ENCODE assay signal across 10 cellular contexts in the genomic region with DNA sequence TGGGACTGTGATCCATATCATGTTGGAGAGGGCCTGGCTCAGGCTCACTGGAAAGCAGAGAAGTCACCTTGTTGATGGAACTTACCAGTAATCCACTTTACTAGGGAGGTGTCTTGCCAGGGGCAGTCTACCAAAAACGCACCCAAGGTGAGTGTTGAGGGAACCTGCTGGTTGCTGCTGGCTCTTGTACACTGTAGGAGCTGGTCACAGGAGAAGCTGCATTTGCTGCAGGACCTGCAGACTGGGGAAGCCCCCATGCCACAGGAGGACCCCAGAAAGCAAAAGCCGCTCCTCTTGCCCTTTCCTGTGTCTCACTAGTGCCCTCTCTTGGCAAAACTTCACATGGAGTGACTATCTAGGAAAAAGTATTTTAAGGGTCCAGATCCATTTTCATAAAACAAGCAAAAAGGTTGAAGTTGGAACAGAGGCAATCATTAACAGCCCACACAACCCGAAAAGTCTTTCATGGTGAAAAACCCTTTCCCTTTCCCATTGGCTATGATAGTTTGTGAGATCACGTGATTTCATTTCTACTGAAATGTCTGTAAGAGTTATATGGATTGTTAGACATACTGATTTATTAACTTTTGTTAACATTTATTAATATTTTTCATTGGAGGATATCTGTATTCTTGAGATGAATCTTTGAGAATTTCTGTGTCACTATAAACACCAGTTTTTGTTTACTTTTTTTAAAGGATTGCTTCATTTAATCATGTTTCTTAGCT. TPM values are rescaled to one million over a fixed set of nuclear protein-coding genes. Genes with fewer than 3 reads are reported as not detected.
DNase-seq lines count a peak whose midpoint lies in the region; ATAC-seq, FAIRE-seq and TF ChIP-seq lines count a peak whose summit lies in the region.
"Had no signal": no experiment of that assay in that cellular context is flagged by ENCODE, and none has a peak within 500 bp of the region (broad histone marks: within the 10 kb centered on the region; RNA-seq: fewer than 3 reads in every experiment).

No MANE protein-coding gene starts in this region.

- peak overlapping the region; percentile 33; the same call in 1 of the 2 replicates for H2BK120ac ChIP-seq in IMR-90 (ENCODE audit: low read depth, low read length)

- H3K4me2 ChIP-seq in IMR-90 (ENCODE audit: low read depth, low read length) (no peak overlapping the region), astrocyte (ENCODE audit: low read length) (no peak overlapping the region), keratinocyte (ENCODE audit: control insufficient read depth, extremely low read depth, insufficient read depth, low read depth, low read length) (peak overlapping the region; percentile 25)

- no peaks in the 10 kb centered on the region for H3K36me3 Mint-ChIP-seq in astrocyte (ENCODE audit: low read depth, unreplicated experiment)

- no peak overlapping the region for H3K27ac Mint-ChIP-seq in astrocyte (ENCODE audit: unreplicated experiment)
- H3K27ac Mint-ChIP-seq: activated B cell treated with CpG ODN at 0.5 μM for 24 hours had no signal

- WGBS in IMR-90 (ENCODE audit: extremely low coverage in 2 of 2, insufficient read length in 1 of 2), 2 experiments: no CpG with 5 or more reads among the region's 4 CpGs

- H3K79me2 ChIP-seq in astrocyte (ENCODE audit: insufficient read depth, low read length): peaks cover 93% of the 10 kb centered on the region
- H3K79me2 ChIP-seq in keratinocyte (ENCODE audit: control insufficient read depth, insufficient read depth, low read length): peaks cover 8% of the 10 kb centered on the region

- no peak overlapping the region for H2BK5ac ChIP-seq in IMR-90 (ENCODE audit: low read depth, low read length, poor library complexity, severe bottlenecking)

- H2BK15ac ChIP-seq in IMR-90 (ENCODE audit: low read depth, low read length): peak overlapping the region; percentile 1; the same call in 1 of the 3 replicates

- no peak overlapping the region for H3K4me3 ChIP-seq in IMR-90 (ENCODE audit: insufficient read depth, low read depth, low read length)
- no peak overlapping the region for H3K4me3 ChIP-seq in astrocyte (ENCODE audit: insufficient read depth, low read depth, low read length)
- H3K4me3 ChIP-seq in keratinocyte (ENCODE audit: control insufficient read depth in 2 of 3, extremely low read depth in 1 of 3, insufficient read depth in 2 of 3, low read depth in 1 of 3, low read length in 3 of 3): no peak overlapping the region
- H3K4me3 ChIP-seq: skin epidermis had no signal

- H3K4me1 ChIP-seq in IMR-90 (ENCODE audit: control insufficient read depth, insufficient read depth, low read length): peaks cover 9% of the 10 kb centered on the region
- peaks cover 10% of the 10 kb centered on the region for H3K4me1 ChIP-seq in astrocyte (ENCODE audit: insufficient read depth, low read length)
- H3K4me1 ChIP-seq in keratinocyte (ENCODE audit: control insufficient read depth, extremely low read depth, insufficient read depth, low read length): no peaks in the 10 kb centered on the region

- in situ Hi-C loops in IMR-90 (cut with MboI; ENCODE audit: low sequenced_read_pairs): no loop called here

- no peak overlapping the region for H3K18ac ChIP-seq in IMR-90 (ENCODE audit: low read depth, low read length)

- peaks cover 14% of the 10 kb centered on the region for H3K9me1 ChIP-seq in IMR-90 (ENCODE audit: insufficient read depth, low read length)
- H3K9me1 ChIP-seq in keratinocyte (ENCODE audit: control insufficient read depth, extremely low read depth, insufficient read depth, low read length): no peaks in the 10 kb centered on the region

- no peak overlapping the region for H4K91ac ChIP-seq in IMR-90 (ENCODE audit: insufficient read depth, low read depth, low read length)

- H3K4ac ChIP-seq in IMR-90 (ENCODE audit: low read depth, low read length): 0 out of 2 replicates have a peak overlapping the region, but pooled peaks have one; percentile 3

- no peak overlapping the region for H3K4me3 Mint-ChIP-seq in astrocyte (ENCODE audit: unreplicated experiment)
- H3K4me3 Mint-ChIP-seq: activated B cell treated with CpG ODN at 0.5 μM for 24 hours had no signal

- TF ChIP-seq CTCF in IMR-90 (conservative IDR thresholded peaks at IDR 0.05; ENCODE audit: low read depth, low read length): peak; percentile 58
- TF ChIP-seq CTCF in astrocyte (IDR thresholded peaks at IDR 0.05; ENCODE audit: insufficient read depth, low read depth, low read length): peak; percentile 50
- TF ChIP-seq CTCF in keratinocyte (optimal IDR thresholded peaks at IDR 0.05 in 1 of 3, IDR thresholded peaks at IDR 0.05 in 1 of 3, conservative IDR thresholded peaks at IDR 0.05 in 1 of 3; ENCODE audit: extremely low read depth in 1 of 3, insufficient read depth in 2 of 3, low read length in 3 of 3): peak; percentile 55 to 75 (median 75)

- no peak; the same call in 1 of the 2 replicates for ATAC-seq in IMR-90 (ENCODE audit: low read depth)
- ATAC-seq in HG03039 (IDR thresholded peaks at IDR 0.05; ENCODE audit: unreplicated experiment): no peak
- no peak for ATAC-seq in HG02763 (IDR thresholded peaks at IDR 0.05; ENCODE audit: unreplicated experiment)
- ATAC-seq in GM18907 (IDR thresholded peaks at IDR 0.05; ENCODE audit: unreplicated experiment): no peak

- FAIRE-seq in astrocyte (lab: Jason Lieb, UNC) (no peak), keratinocyte (lab: Jason Lieb, UNC) (peak; percentile 48)

- no peak overlapping the region for H3K23ac ChIP-seq in IMR-90 (ENCODE audit: low read depth, low read length)

- H2AFZ ChIP-seq in IMR-90 (replicated peaks; ENCODE audit: low read length, poor library complexity) (no peak overlapping the region), astrocyte (ENCODE audit: low read depth, low read length) (no peak overlapping the region), keratinocyte (ENCODE audit: control insufficient read depth, low read length) (no peak overlapping the region)

- H3K27me3 Mint-ChIP-seq in astrocyte (ENCODE audit: low read depth, unreplicated experiment): no peaks in the 10 kb centered on the region

- peak; percentile 53 for TF ChIP-seq RAD21 in IMR-90 (IDR thresholded peaks at IDR 0.05; ENCODE audit: low read length)

- H3K36me3 ChIP-seq in IMR-90 (ENCODE audit: control insufficient read depth, insufficient read depth, low read length): no peaks in the 10 kb centered on the region
- H3K36me3 ChIP-seq in astrocyte (ENCODE audit: insufficient read depth, low read length): no peaks in the 10 kb centered on the region
- no peaks in the 10 kb centered on the region for H3K36me3 ChIP-seq in keratinocyte (ENCODE audit: control insufficient read depth in 2 of 2, extremely low read depth in 1 of 2, insufficient read depth in 2 of 2, low read length in 2 of 2)

- BruUV-seq in IMR-90 (replicated peaks; lab: Mats Ljungman, UMichigan): no TSS peak

- no peaks in the 10 kb centered on the region for H3K9me3 Mint-ChIP-seq in astrocyte (ENCODE audit: unreplicated experiment)
- H3K9me3 Mint-ChIP-seq: activated B cell treated with CpG ODN at 0.5 μM for 24 hours had no signal

- CTCF ChIA-PET in IMR-90 (lab: Yijun Ruan, JAX): interaction anchor here (0.6 to 1.5 kb wide), 4 partner anchors 15 to 583 kb away, joined by 3 to 5 read pairs (median 4); no protein-coding TSS in a partner anchor

- POLR2A ChIA-PET in IMR-90 (lab: Charles Lee; ENCODE audit: unreplicated experiment): no interaction called here

- dilution Hi-C loops in IMR-90 (cut with HindIII; ENCODE audit: low sequenced_read_pairs, unreplicated experiment) (no loop called here), keratinocyte (cut with MboI; ENCODE audit: extremely low pct_ligation_motif_present, low sequenced_read_pairs) (no loop called here)

- H2BK20ac ChIP-seq in IMR-90 (ENCODE audit: low read depth, low read length): no peak overlapping the region

- no peak for TF ChIP-seq POLR2A in IMR-90 (IDR thresholded peaks at IDR 0.05; ENCODE audit: low read depth, low read length)

- no peak overlapping the region for H3K56ac ChIP-seq in IMR-90 (ENCODE audit: extremely low read depth, insufficient read depth, low read length)

- H3K27ac ChIP-seq in IMR-90 (ENCODE audit: insufficient read depth, low read length) (no peak overlapping the region), astrocyte (ENCODE audit: low read depth, low read length) (no peak overlapping the region), keratinocyte (ENCODE audit: control insufficient read depth, insufficient read depth, low read length) (no peak overlapping the region)
- H3K27ac ChIP-seq: skin epidermis had no signal

- H4K8ac ChIP-seq in IMR-90 (ENCODE audit: low read depth in 2 of 2, low read length in 2 of 2): peak overlapping the region in 1 of 2 experiments; percentile 47; a peak in 1 of 4 replicates

- peaks cover 33 to 67% of the 10 kb centered on the region in 2 experiments for H3K79me1 ChIP-seq in IMR-90 (ENCODE audit: low read depth in 1 of 2, low read length in 2 of 2)

- no peak overlapping the region for H4K5ac ChIP-seq in IMR-90 (ENCODE audit: low read depth, low read length)

- no peak overlapping the region for H2AK9ac ChIP-seq in IMR-90 (replicated peaks; ENCODE audit: low read depth, low read length, poor library complexity)

- no peak overlapping the region for H3K9ac ChIP-seq in IMR-90 (ENCODE audit: low read depth, low read length)
- H3K9ac ChIP-seq in astrocyte (ENCODE audit: low read length): no peak overlapping the region
- no peak overlapping the region for H3K9ac ChIP-seq in keratinocyte (ENCODE audit: control insufficient read depth, extremely low read depth, insufficient read depth, low read length)

- peak overlapping the region; percentile 7; the same call in 1 of the 2 replicates for H2AK5ac ChIP-seq in IMR-90 (ENCODE audit: low read depth, low read length)

- no peaks in the 10 kb centered on the region for H3K4me1 Mint-ChIP-seq in astrocyte (ENCODE audit: low read depth, unreplicated experiment)
- H3K4me1 Mint-ChIP-seq: activated B cell treated with CpG ODN at 0.5 μM for 24 hours had no signal

- peaks cover 27% of the 10 kb centered on the region for H4K20me1 ChIP-seq in IMR-90 (ENCODE audit: insufficient read depth, low read length)
- H4K20me1 ChIP-seq in astrocyte (ENCODE audit: insufficient read depth, low read length): peaks cover 37% of the 10 kb centered on the region
- H4K20me1 ChIP-seq in keratinocyte (ENCODE audit: control insufficient read depth, extremely low read depth, insufficient read depth, low read length): no peaks in the 10 kb centered on the region

- H3K27me3 ChIP-seq in IMR-90 (ENCODE audit: control insufficient read depth, insufficient read depth, low read length) (no peaks in the 10 kb centered on the region), astrocyte (ENCODE audit: insufficient read depth, low read length) (no peaks in the 10 kb centered on the region), keratinocyte (ENCODE audit: control insufficient read depth, extremely low read depth, insufficient read depth, low read length) (no peaks in the 10 kb centered on the region)

- DNase-seq in GM03348 (ENCODE audit: low spot score) (peak; percentile 36), IMR-90 (peak; percentile 36), astrocyte (ENCODE audit: low read depth) (no peak), keratinocyte (ENCODE audit: low read depth, low spot score) (no peak), GOT3 (lab: John Stamatoyannopoulos, UW) (no peak)
- DNase-seq: activated B cell treated with CpG ODN at 0.5 μM for 24 hours had no signal

- no peaks in the 10 kb centered on the region for H3K9me3 ChIP-seq in IMR-90 (ENCODE audit: control insufficient read depth, insufficient read depth, low read length)
- no peaks in the 10 kb centered on the region for H3K9me3 ChIP-seq in astrocyte (ENCODE audit: insufficient read depth, low read depth, low read length)
- no peaks in the 10 kb centered on the region for H3K9me3 ChIP-seq in keratinocyte (ENCODE audit: control insufficient read depth, low read depth, low read length)

- no peak overlapping the region for H3K14ac ChIP-seq in IMR-90 (replicated peaks; ENCODE audit: low read depth, low read length)

- intact Hi-C loops in IMR-90 (cut with micrococcal nuclease): no loop called here

RNA-seq across cellular contexts. Expression of a gene that starts 59.2 kb away (rescaled TPM):
- total RNA-seq in IMR-90 (2012; rRNA removed): 50.5 and 50.8 TPM in 2 replicates
- polyA plus RNA-seq in IMR-90 (2012; rRNA removed): 10.8 and 11.1 TPM in 2 replicates
- polyA plus RNA-seq in IMR-90 (2012; cell fraction: cytosol; rRNA removed): 3.9 and 4.3 TPM in 2 replicates
- polyA plus RNA-seq in IMR-90 (2012; cell fraction: nucleus; rRNA removed; ENCODE audit: low replicate concordance): 2.1 and 10.1 TPM in 2 replicates
- 24.2 and 39.5 TPM in 2 replicates for total RNA-seq in astrocyte
- 5.5 to 10.9 TPM (median 10.5 TPM) in 3 replicates for polyA plus RNA-seq in keratinocyte
- polyA plus RNA-seq in keratinocyte (2011; ENCODE audit: low read depth): 6.5 TPM
- polyA plus RNA-seq in keratinocyte (2011; cell fraction: cytosol; rRNA removed): 5.9 and 7.1 TPM in 2 replicates
- polyA plus RNA-seq in keratinocyte (2011; cell fraction: nucleus; rRNA removed): 5.9 and 7.7 TPM in 2 replicates
- 2.6 and 12.8 TPM in 2 replicates for polyA plus RNA-seq in keratinocyte (2012; ENCODE audit: low replicate concordance)
- 5.8 to 32.1 TPM (median 14.6 TPM) in 3 replicates for polyA minus RNA-seq in keratinocyte
- 14.8 TPM for polyA minus RNA-seq in keratinocyte (2011; cell fraction: cytosol; rRNA and poly(A)+ RNA removed)
- polyA minus RNA-seq in keratinocyte (2011; cell fraction: nucleus; rRNA and poly(A)+ RNA removed): 10.3 and 19.9 TPM in 2 replicates

Comparison
In these comparisons a context has a peak if more than half of its experiments do, and no peak if none do; other contexts are left out.
1. DNase-seq: peak in GM03348 (single experiment) and IMR-90 (single experiment); none in astrocyte (single experiment), keratinocyte (single experiment) and GOT3 (single experiment).
2. Peak in every context shown above with its lines, with median percentiles within 50 percentile points of each other: CTCF ChIP-seq.